ENCODE assay signal across 16 cellular contexts in the genomic region with DNA sequence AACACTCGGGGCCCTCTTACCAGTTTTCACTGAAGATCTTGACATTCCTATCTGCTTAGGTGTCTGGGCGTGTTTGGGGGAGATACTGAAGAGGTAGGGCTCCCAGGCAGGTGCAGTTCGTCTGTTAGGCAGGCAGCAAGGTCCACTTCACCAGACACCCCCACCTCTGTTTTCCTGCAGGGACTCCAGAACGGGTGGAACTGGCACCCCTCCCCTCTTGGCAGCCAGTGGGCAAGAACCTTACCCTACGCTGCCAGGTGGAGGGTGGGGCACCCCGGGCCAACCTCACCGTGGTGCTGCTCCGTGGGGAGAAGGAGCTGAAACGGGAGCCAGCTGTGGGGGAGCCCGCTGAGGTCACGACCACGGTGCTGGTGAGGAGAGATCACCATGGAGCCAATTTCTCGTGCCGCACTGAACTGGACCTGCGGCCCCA. TPM values are rescaled to one million over a fixed set of nuclear protein-coding genes. Genes with fewer than 3 reads are reported as not detected.
DNase-seq lines count a peak whose midpoint lies in the region; ATAC-seq and TF ChIP-seq lines count a peak whose summit lies in the region.
"Had no signal": no experiment of that assay in that cellular context is flagged by ENCODE, and none has a peak within 500 bp of the region (broad histone marks: within the 10 kb centered on the region; RNA-seq: fewer than 3 reads in every experiment).

No MANE protein-coding gene starts in this region.

- POLR2A ChIA-PET in Caco-2 (lab: Charles Lee), result interaction anchor here (0.9 kb wide), 1 partner anchor 12 kb away, joined by 3 read pairs; a partner anchor contains a TSS

- no peaks in the 10 kb centered on the region for H3K9me3 Mint-ChIP-seq in Caco-2 (ENCODE audit: unreplicated experiment)
- no peaks in the 10 kb centered on the region for H3K9me3 Mint-ChIP-seq in activated T-cell treated with anti-CD3 and anti-CD28 coated beads, Interleukin-2, amount 50 U/mL, for 4 hours

- H3K4me2 ChIP-seq in osteoblast (ENCODE audit: insufficient read depth, low read length), result no peak overlapping the region
- H3K4me2 ChIP-seq: GM23338, SK-N-SH had no signal

- H3K4me1 ChIP-seq in Caco-2 (peaks cover 44% of the 10 kb centered on the region), NT2/D1 (ENCODE audit: insufficient read depth, insufficient read length) (peaks cover 15% of the 10 kb centered on the region), foreskin keratinocyte (peaks cover 21% of the 10 kb centered on the region), osteoblast (ENCODE audit: insufficient read depth, low read length) (no peaks in the 10 kb centered on the region)

- H3K9ac ChIP-seq in NT2/D1 (ENCODE audit: insufficient read length, low read depth), result peak overlapping the region; percentile 54
- H3K9ac ChIP-seq: SK-N-SH had no signal

- peaks cover 3% of the 10 kb centered on the region; the same call in 1 of the 2 replicates for H3K36me3 ChIP-seq in Caco-2 (ENCODE audit: control insufficient read depth, insufficient read depth, low read length)
- H3K36me3 ChIP-seq in NT2/D1 (ENCODE audit: insufficient read depth, insufficient read length, low read length), result peaks cover 28% of the 10 kb centered on the region
- no peaks in the 10 kb centered on the region for H3K36me3 ChIP-seq in osteoblast (ENCODE audit: insufficient read depth, low read length)

- peak overlapping the region; percentile 29 for H3K4me3 Mint-ChIP-seq in Caco-2 (ENCODE audit: unreplicated experiment)
- H3K4me3 Mint-ChIP-seq in activated T-cell treated with anti-CD3 and anti-CD28 coated beads, Interleukin-2, amount 50 U/mL, for 4 hours, result no peak overlapping the region
- H3K4me3 Mint-ChIP-seq: GM23338 had no signal

- intact Hi-C loops in Caco-2 (cut with micrococcal nuclease; ENCODE audit: unreplicated experiment), result no loop called here

- DNase-seq in Caco-2 (peak; percentile 54 to 56), NT2/D1 (ENCODE audit: low read depth, low spot score) (no peak), foreskin keratinocyte (peak in 1 of 2 donors; percentile 60), osteoblast (ENCODE audit: insufficient read length, low spot score, missing footprints) (peak; percentile 6), T-helper 1 cell (no peak), NCI-H446 treated with DMSO at 0.1 percent for 48 hours (lab: John Stamatoyannopoulos, UW) (no peak)
- no peak for DNase-seq in activated T-cell treated with anti-CD3 and anti-CD28 coated beads, Interleukin-2, amount 50 U/mL, for 4 hours
- DNase-seq: Calu3; NCI-H1436 treated with DMSO at 0.1 percent for 48 hours; NCI-H2227 treated with DMSO at 0.1 percent for 48 hours; NCI-H526 treated with DMSO at 0.1 percent for 48 hours; NK-92 treated with Interleukin-12 subunit alpha and Interleukin-12 subunit beta, amount 100 ng/mL, for 24 hours; SK-N-SH had no signal

- no peak overlapping the region for H2AFZ ChIP-seq in osteoblast (ENCODE audit: low read length)
- H2AFZ ChIP-seq: GM23338 had no signal

- no peak overlapping the region for H3K4me3 ChIP-seq in Caco-2 (ENCODE audit: low read depth, low read length)
- H3K4me3 ChIP-seq in NT2/D1 (ENCODE audit: insufficient read length, low read depth), result no peak overlapping the region
- H3K4me3 ChIP-seq in osteoblast (ENCODE audit: insufficient read depth, low read length), result no peak overlapping the region
- H3K4me3 ChIP-seq: GM23338 had no signal

- H3K36me3 Mint-ChIP-seq in Caco-2 (ENCODE audit: insufficient read depth, unreplicated experiment), result peaks cover 15% of the 10 kb centered on the region
- peaks cover 24% of the 10 kb centered on the region for H3K36me3 Mint-ChIP-seq in activated T-cell treated with anti-CD3 and anti-CD28 coated beads, Interleukin-2, amount 50 U/mL, for 4 hours (ENCODE audit: insufficient read depth)

- no peak for TF ChIP-seq CTCF in Caco-2 (IDR thresholded peaks at IDR 0.05; ENCODE audit: insufficient read depth in 1 of 2, low read depth in 1 of 2, low read length in 1 of 2, severe bottlenecking in 1 of 2, unreplicated experiment in 1 of 2)
- TF ChIP-seq CTCF in foreskin keratinocyte (conservative IDR thresholded peaks at IDR 0.05), result no peak
- TF ChIP-seq CTCF in osteoblast (IDR thresholded peaks at IDR 0.05; ENCODE audit: extremely low read depth, low read depth, low read length), result no peak

- no peaks in the 10 kb centered on the region for H3K27me3 ChIP-seq in Caco-2 (replicated peaks; ENCODE audit: control insufficient read depth, insufficient read depth, low read length)
- peaks cover 10% of the 10 kb centered on the region for H3K27me3 ChIP-seq in NT2/D1 (ENCODE audit: insufficient read depth, insufficient read length)
- peaks cover 13% of the 10 kb centered on the region for H3K27me3 ChIP-seq in foreskin keratinocyte
- H3K27me3 ChIP-seq in osteoblast (ENCODE audit: insufficient read depth, low read length), result peaks cover 10% of the 10 kb centered on the region

- no TSS peak for BruUV-seq in Caco-2 (replicated peaks; lab: Mats Ljungman, UMichigan)

- H3K4me1 Mint-ChIP-seq in Caco-2 (ENCODE audit: low read depth, unreplicated experiment), result peaks cover 17% of the 10 kb centered on the region
- peaks cover 33% of the 10 kb centered on the region for H3K4me1 Mint-ChIP-seq in activated T-cell treated with anti-CD3 and anti-CD28 coated beads, Interleukin-2, amount 50 U/mL, for 4 hours (ENCODE audit: low read depth)

- H3K9me3 ChIP-seq in Caco-2 (no peaks in the 10 kb centered on the region), NT2/D1 (ENCODE audit: insufficient read depth, low read length) (no peaks in the 10 kb centered on the region), osteoblast (ENCODE audit: low read depth, low read length) (no peaks in the 10 kb centered on the region)
- H3K9me3 ChIP-seq: SK-N-SH had no signal

- peak overlapping the region; percentile 77 for H3K27ac Mint-ChIP-seq in Caco-2 (ENCODE audit: unreplicated experiment)
- H3K27ac Mint-ChIP-seq: GM23338 had no signal

- ATAC-seq in foreskin keratinocyte (peak; percentile 65), HG02870 (IDR thresholded peaks at IDR 0.05; ENCODE audit: unreplicated experiment) (no peak)
- no peak for ATAC-seq in activated T-cell treated with anti-CD3 and anti-CD28 coated beads, Interleukin-2, amount 50 U/mL, for 4 hours
- ATAC-seq: GM23338, Right ventricle myocardium inferior had no signal

- no peaks in the 10 kb centered on the region for H3K79me2 ChIP-seq in osteoblast (ENCODE audit: insufficient read depth, low read length)

- H4K20me1 ChIP-seq in osteoblast (ENCODE audit: insufficient read depth, low read length), result no peaks in the 10 kb centered on the region

- CTCF ChIA-PET in Caco-2 (lab: Charles Lee), result interaction anchor here (1.1 to 1.8 kb wide), 2 partner anchors 13 to 14 kb away, joined by 3 to 5 read pairs; a partner anchor contains a TSS

- no peaks in the 10 kb centered on the region for H3K27me3 Mint-ChIP-seq in Caco-2 (ENCODE audit: insufficient read depth, unreplicated experiment)
- H3K27me3 Mint-ChIP-seq in activated T-cell treated with anti-CD3 and anti-CD28 coated beads, Interleukin-2, amount 50 U/mL, for 4 hours (ENCODE audit: low read depth), result peaks cover 9% of the 10 kb centered on the region

- H3K27ac ChIP-seq in foreskin keratinocyte, result no peak overlapping the region
- H3K27ac ChIP-seq in osteoblast (ENCODE audit: low read depth, low read length), result no peak overlapping the region

RNA-seq across cellular contexts. Expression of a gene that starts 3.4 kb away (rescaled TPM):
- total RNA-seq in Caco-2 (2022), result 9.0 and 9.4 TPM in 2 replicates
- total RNA-seq in foreskin keratinocyte, result 0.49 and 0.71 TPM in 2 replicates
- polyA plus RNA-seq in foreskin keratinocyte, result 0.51 and 1.8 TPM in 2 replicates
- under 0.01 and 0.29 TPM in 2 replicates for total RNA-seq in osteoblast
- total RNA-seq in activated T-cell treated with anti-CD3 and anti-CD28 coated beads, Interleukin-2, amount 50 U/mL, for 4 hours, result under 1 TPM; 0.27 to 0.53 (median 0.38) TPM

RNA-seq across cellular contexts. Expression of a gene that starts 6.4 kb away (rescaled TPM):
- total RNA-seq in Caco-2 (2022) (2.5 and 3.2 TPM in 2 replicates), foreskin keratinocyte (2.5 and 3.8 TPM in 2 replicates), osteoblast (under 0.01 TPM in 1 of 2 replicates, not detected in the other)
- polyA plus RNA-seq in foreskin keratinocyte, result 1.4 and 2.2 TPM in 2 replicates
- total RNA-seq in activated T-cell treated with anti-CD3 and anti-CD28 coated beads, Interleukin-2, amount 50 U/mL, for 4 hours, result 1 to 10 TPM; 3.1 to 4.3 (median 3.1) TPM

RNA-seq across cellular contexts. Expression of a gene that starts 12.4 kb away (rescaled TPM):
- total RNA-seq in Caco-2 (2022), result 15.7 and 17.9 TPM in 2 replicates
- total RNA-seq in foreskin keratinocyte, result 0.71 and 1.7 TPM in 2 replicates
- polyA plus RNA-seq in foreskin keratinocyte, result 0.56 and 1.3 TPM in 2 replicates
- 25.6 and 35.5 TPM in 2 replicates for total RNA-seq in osteoblast
- 10 to 100 TPM; 25.6 to 48.5 (median 39.5) TPM for total RNA-seq in activated T-cell treated with anti-CD3 and anti-CD28 coated beads, Interleukin-2, amount 50 U/mL, for 4 hours

RNA-seq across cellular contexts. Expression of a gene that starts 26.3 kb away (rescaled TPM):
- total RNA-seq in Caco-2 (2022) (2.5 and 3.8 TPM in 2 replicates), foreskin keratinocyte (1.6 and 2.6 TPM in 2 replicates), osteoblast (0.59 and 0.72 TPM in 2 replicates)
- polyA plus RNA-seq in foreskin keratinocyte, result 3.4 and 3.6 TPM in 2 replicates
- total RNA-seq in activated T-cell treated with anti-CD3 and anti-CD28 coated beads, Interleukin-2, amount 50 U/mL, for 4 hours, result 10 to 100 TPM in 1 of 3 donors, 1 to 10 TPM in 2; 6.9 to 10.1 (median 9.3) TPM

RNA-seq across cellular contexts. Expression of a gene that starts 31.3 kb away (rescaled TPM):
- total RNA-seq in Caco-2 (2022), result 85.9 and 87.4 TPM in 2 replicates
- total RNA-seq in foreskin keratinocyte, result 80.3 and 94.6 TPM in 2 replicates
- 123 and 127 TPM in 2 replicates for polyA plus RNA-seq in foreskin keratinocyte
- total RNA-seq in osteoblast, result 37.1 and 37.3 TPM in 2 replicates
- 100 to 1,000 TPM; 213 to 268 (median 239) TPM for total RNA-seq in activated T-cell treated with anti-CD3 and anti-CD28 coated beads, Interleukin-2, amount 50 U/mL, for 4 hours

Comparison
In these comparisons a context has a peak if more than half of its experiments do, and no peak if none do; other contexts are left out.
1. DNase-seq: peak in Caco-2 (2 of 2) and osteoblast (single experiment); none in NT2/D1 (single experiment), T-helper 1 cell (0 of 5), NCI-H446 treated with DMSO at 0.1 percent for 48 hours (single experiment) and activated T-cell treated with anti-CD3 and anti-CD28 coated beads, Interleukin-2, amount 50 U/mL, for 4 hours (single experiment).